Comparison of ENCODE assay signal across 8 cellular contexts in genomic region chr9:124852829-124853531, GRCh38. TPM values are rescaled to one million over a fixed set of nuclear protein-coding genes. Genes with fewer than 3 reads are reported as not detected.
DNase-seq lines count a peak whose midpoint lies in the region; ATAC-seq and TF ChIP-seq lines count a peak whose summit lies in the region.

Gene WDR38, plus strand, starts transcription at chr9:124853460. Its CDS starts 72 bp downstream, at chr9:124853532.

- peak; percentile 73 for ATAC-seq in GM21515 (IDR thresholded peaks at IDR 0.05; ENCODE audit: unreplicated experiment)
- ATAC-seq in SK-N-SH treated with all-trans-retinoic acid at 6 μM for 48 hours, result peak; percentile 86
- peak; percentile 82 to 89 for ATAC-seq in activated naive CD4-positive, alpha-beta T cell treated with anti-CD3 and anti-CD28 coated beads, Interleukin-2, amount 50 U/mL, for 72 hours

- H3K4me3 ChIP-seq in Karpas-422 (ENCODE audit: low read length) (peak within 1 kb of the TSS; percentile 61; the same call in 1 of the 2 replicates), osteoblast (ENCODE audit: insufficient read depth, low read length) (peak within 1 kb of the TSS; percentile 71), tibial artery (peak within 1 kb of the TSS; percentile 41 to 51)

- no peaks in the 10 kb centered on the region for H3K9me3 ChIP-seq in Karpas-422 (ENCODE audit: low read length)
- H3K9me3 ChIP-seq in osteoblast (ENCODE audit: low read depth, low read length), result no peaks in the 10 kb centered on the region
- H3K9me3 ChIP-seq in tibial artery, result no peaks in the 10 kb centered on the region

- no peaks in the 10 kb centered on the region for H3K9me2 ChIP-seq in Karpas-422 (replicated peaks; ENCODE audit: insufficient read depth, low read length)

- H2AFZ ChIP-seq in Karpas-422 (ENCODE audit: low read length), result peak within 1 kb of the TSS; percentile 39; the same call in 1 of the 2 replicates
- peak within 1 kb of the TSS; percentile 80 for H2AFZ ChIP-seq in osteoblast (ENCODE audit: low read length)

- H3K4me1 Mint-ChIP-seq in Calu3 (ENCODE audit: low read depth, unreplicated experiment), result no peaks in the 10 kb centered on the region

- peak; percentile 70 for DNase-seq in Calu3
- peak; percentile 85 for DNase-seq in Karpas-422
- peak; percentile 85 to 89 for DNase-seq in activated naive CD4-positive, alpha-beta T cell treated with anti-CD3 and anti-CD28 coated beads, Interleukin-2, amount 50 U/mL, for 72 hours (ENCODE audit: low spot score in 2 of 2)
- DNase-seq in head of caudate nucleus, result peak in 41 of 42 donors; percentile 37 to 88 (median 72)
- peak; percentile 98 for DNase-seq in osteoblast (ENCODE audit: insufficient read length, low spot score, missing footprints)
- peak; percentile 51 to 83 for DNase-seq in tibial artery

- peak within 1 kb of the TSS; percentile 66 for H3K4me3 Mint-ChIP-seq in Calu3 (ENCODE audit: low read depth, unreplicated experiment)

- H3K27me3 ChIP-seq in Karpas-422 (ENCODE audit: low read length) (no peaks in the 10 kb centered on the region), osteoblast (ENCODE audit: insufficient read depth, low read length) (peaks cover 2% of the 10 kb centered on the region), tibial artery (no peaks in the 10 kb centered on the region)

- CTCF ChIA-PET in Calu3 (lab: Charles Lee), result interaction anchor here (0.6 to 4.0 kb wide), 15 partner anchors 8 to 432 kb away, joined by 3 to 80 read pairs (median 4); partner anchors contain the start of genes ARPC5L, NR6A1, OLFML2A and RPL35

- no peaks in the 10 kb centered on the region for H3K9me3 Mint-ChIP-seq in Calu3 (ENCODE audit: low read depth, unreplicated experiment)
- no peaks in the 10 kb centered on the region for H3K9me3 Mint-ChIP-seq in activated naive CD4-positive, alpha-beta T cell treated with anti-CD3 and anti-CD28 coated beads, Interleukin-2, amount 50 U/mL, for 72 hours

- H3K4me1 ChIP-seq in Karpas-422 (ENCODE audit: low read length) (peaks cover 9% of the 10 kb centered on the region), osteoblast (ENCODE audit: insufficient read depth, low read length) (peaks cover 10% of the 10 kb centered on the region), tibial artery (peaks cover 0 to 20% (median 15%) of the 10 kb centered on the region in 4 donors)

- H3K9ac ChIP-seq in Karpas-422 (ENCODE audit: low read length), result peak within 1 kb of the TSS; percentile 59

- H3K79me2 ChIP-seq in Karpas-422 (ENCODE audit: low read length), result no peaks in the 10 kb centered on the region
- no peaks in the 10 kb centered on the region for H3K79me2 ChIP-seq in osteoblast (ENCODE audit: insufficient read depth, low read length)

- H4K20me1 ChIP-seq in Karpas-422 (ENCODE audit: insufficient read depth, low read depth, low read length) (peaks cover 9% of the 10 kb centered on the region; the same call in 1 of the 2 replicates), osteoblast (ENCODE audit: insufficient read depth, low read length) (peaks cover 20% of the 10 kb centered on the region)

- intact Hi-C loops in Calu3 (cut with micrococcal nuclease; ENCODE audit: unreplicated experiment), result loop anchor here (1.0 to 5.0 kb wide), 3 partner anchors 41 to 79 kb away; no protein-coding TSS in a partner anchor
- intact Hi-C loops in head of caudate nucleus (cut with DNase I), result loop anchor here (2.0 kb wide), 1 partner anchor 80 kb away; no protein-coding TSS in a partner anchor
- intact Hi-C loops in tibial artery (cut with DNase I; ENCODE audit: low total_unique reads), result loop anchor here (2.0 kb wide), 1 partner anchor 80 kb away; no protein-coding TSS in a partner anchor

- H3K27ac ChIP-seq in Karpas-422 (ENCODE audit: low read length) (no peak within 1 kb of the TSS), osteoblast (ENCODE audit: low read depth, low read length) (no peak within 1 kb of the TSS), tibial artery (peak within 1 kb of the TSS; percentile 38 to 66)

- no TSS peak for BruUV-seq in Calu3 (replicated peaks; lab: Mats Ljungman, UMichigan)

- H3K36me3 Mint-ChIP-seq in Calu3 (ENCODE audit: insufficient read depth, unreplicated experiment), result peaks cover 36% of the 10 kb centered on the region
- peaks cover 0 to 9% of the 10 kb centered on the region in 2 donors for H3K36me3 Mint-ChIP-seq in activated naive CD4-positive, alpha-beta T cell treated with anti-CD3 and anti-CD28 coated beads, Interleukin-2, amount 50 U/mL, for 72 hours

- TF ChIP-seq CTCF in Calu3 (IDR thresholded peaks at IDR 0.05; ENCODE audit: unreplicated experiment) (peak; percentile 92), osteoblast (IDR thresholded peaks at IDR 0.05; ENCODE audit: extremely low read depth, low read depth, low read length) (peak; percentile 74), tibial artery (IDR thresholded peaks at IDR 0.05) (peak; percentile 94 to 98)

- H3K36me3 ChIP-seq in Karpas-422 (ENCODE audit: insufficient read depth, low read length) (no peaks in the 10 kb centered on the region; the same call in 1 of the 2 replicates), osteoblast (ENCODE audit: insufficient read depth, low read length) (peaks cover 15% of the 10 kb centered on the region), tibial artery (peaks cover 10 to 22% (median 10%) of the 10 kb centered on the region in 3 donors)

- no peaks in the 10 kb centered on the region for H3K27me3 Mint-ChIP-seq in Calu3 (ENCODE audit: unreplicated experiment)

- peak within 1 kb of the TSS; percentile 65 for H3K4me2 ChIP-seq in Karpas-422 (ENCODE audit: low read depth, low read length, poor library complexity, severe bottlenecking)
- H3K4me2 ChIP-seq in osteoblast (ENCODE audit: insufficient read depth, low read length), result peak within 1 kb of the TSS; percentile 85

- H3K27ac Mint-ChIP-seq in Calu3 (ENCODE audit: unreplicated experiment), result peak within 1 kb of the TSS; percentile 27
- peak within 1 kb of the TSS in 1 of 2 donors; percentile 70 for H3K27ac Mint-ChIP-seq in activated naive CD4-positive, alpha-beta T cell treated with anti-CD3 and anti-CD28 coated beads, Interleukin-2, amount 50 U/mL, for 72 hours

TF ChIP-seq in SK-N-SH treated with all-trans-retinoic acid at 6 μM for 48 hours, 23 proteins besides CTCF, POLR2A, EP300 and RAD21:
- TF ChIP-seq TOX (CRISPR knock-in tag; IDR thresholded peaks at IDR 0.05; ENCODE audit: borderline replicate concordance) (no peak), ZFP3 (CRISPR knock-in tag; IDR thresholded peaks at IDR 0.05) (no peak), CSRNP3 (CRISPR knock-in tag; IDR thresholded peaks at IDR 0.05) (no peak), ZNF8 (CRISPR knock-in tag; IDR thresholded peaks at IDR 0.05) (no peak), CREB5 (CRISPR knock-in tag; IDR thresholded peaks at IDR 0.05; ENCODE audit: low read depth) (no peak), ESRRG (CRISPR knock-in tag; IDR thresholded peaks at IDR 0.05) (peak; percentile 40; the same call in 1 of the 2 replicates), PPARA (CRISPR knock-in tag; IDR thresholded peaks at IDR 0.05; ENCODE audit: borderline replicate concordance) (no peak)
TF ChIP-seq in SK-N-SH treated with all-trans-retinoic acid at 6 μM for 48 hours: peak in this region for 1.

RNA-seq across cellular contexts. Expression of gene WDR38, which starts in this region (rescaled TPM):
- total RNA-seq in Calu3 (2022), result not detected in 2 replicates
- not detected in 2 replicates for total RNA-seq in Karpas-422 (2014; rRNA removed; shearing (Covaris generic); ENCODE audit: low replicate concordance)
- total RNA-seq in activated naive CD4-positive, alpha-beta T cell treated with anti-CD3 and anti-CD28 coated beads, Interleukin-2, amount 50 U/mL, for 72 hours, result not detected
- not detected in 2 replicates for total RNA-seq in osteoblast

Comparison
In these comparisons a context has a peak if more than half of its experiments do, and no peak if none do; other contexts are left out.
1. Peak in DNase-seq in Calu3; RNA of the gene not detected or under 1 TPM.
2. Peak in DNase-seq, H3K4me3 ChIP-seq, H3K9ac ChIP-seq and H3K4me2 ChIP-seq in Karpas-422; RNA of the gene not detected or under 1 TPM.
3. Peak in DNase-seq and ATAC-seq in activated naive CD4-positive, alpha-beta T cell treated with anti-CD3 and anti-CD28 coated beads, Interleukin-2, amount 50 U/mL, for 72 hours; RNA of the gene not detected or under 1 TPM.
4. Peak in DNase-seq, H3K4me3 ChIP-seq and H3K4me2 ChIP-seq in osteoblast; RNA of the gene not detected or under 1 TPM.
5. H3K27ac ChIP-seq: peak in tibial artery (2 of 2); none in Karpas-422 (single experiment) and osteoblast (single experiment).
6. Peak in every context shown above with its lines, with median percentiles within 50 percentile points of each other: DNase-seq, CTCF ChIP-seq, ATAC-seq and H3K4me3 ChIP-seq.